13 cellular contexts compared by ENCODE assay signal in the genomic region with DNA sequence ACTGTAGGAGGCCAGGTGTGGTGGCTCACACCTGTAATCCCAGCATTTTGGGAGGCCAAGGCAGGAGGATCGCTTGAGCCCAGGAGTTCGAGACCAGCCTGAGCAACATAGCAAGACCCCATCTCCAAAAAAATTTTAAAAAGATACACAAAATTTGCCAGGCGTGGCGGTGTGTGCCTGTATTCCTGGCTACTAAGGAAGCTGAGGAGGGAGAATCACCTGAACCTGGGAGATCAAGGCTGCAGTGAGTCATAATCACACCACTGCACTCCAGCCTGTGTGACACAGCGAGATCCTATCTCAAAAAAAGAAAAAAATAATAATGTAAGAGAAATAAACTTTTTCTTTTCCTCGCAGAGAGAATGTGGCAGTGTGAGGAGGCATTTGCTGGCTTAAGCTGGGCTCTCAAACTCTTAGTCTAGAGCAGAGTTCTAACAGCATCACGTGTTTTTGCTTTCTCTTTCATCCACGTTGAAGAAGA. TPM values are rescaled to one million over a fixed set of nuclear protein-coding genes. Genes with fewer than 3 reads are reported as not detected.
DNase-seq lines count a peak whose midpoint lies in the region; ATAC-seq, FAIRE-seq and TF ChIP-seq lines count a peak whose summit lies in the region.
"Had no signal": no experiment of that assay in that cellular context is flagged by ENCODE, and none has a peak within 500 bp of the region (broad histone marks: within the 10 kb centered on the region; RNA-seq: fewer than 3 reads in every experiment).

No MANE protein-coding gene starts in this region.

- H3K36me3 Mint-ChIP-seq in activated B cell treated with CpG ODN at 0.5 μM for 24 hours (ENCODE audit: low read depth) = no peaks in the 10 kb centered on the region

- TF ChIP-seq CTCF in activated B cell treated with CpG ODN at 0.5 μM for 24 hours (IDR thresholded peaks at IDR 0.05) (no peak), bronchial epithelial cell (IDR thresholded peaks at IDR 0.05; ENCODE audit: insufficient read depth, low read length, severe bottlenecking) (no peak)

- no peak overlapping the region for H3K4me3 ChIP-seq in bronchial epithelial cell (ENCODE audit: low read depth, low read length)
- H3K4me3 ChIP-seq: A549 had no signal

- FAIRE-seq in bronchial epithelial cell (lab: Jason Lieb, UNC) = no peak
- FAIRE-seq: A549, urothelium cell line had no signal

- CTCF ChIA-PET in activated B cell treated with CpG ODN at 0.5 μM for 24 hours (lab: Charles Lee) = interaction anchor here (1.6 kb wide), 1 partner anchor 64 kb away, joined by 5 read pairs; a partner anchor contains a TSS

- no peaks in the 10 kb centered on the region for H3K27me3 ChIP-seq in bronchial epithelial cell (ENCODE audit: control insufficient read depth, insufficient read depth, low read length)

- H3K4me3 Mint-ChIP-seq in activated B cell treated with CpG ODN at 0.5 μM for 24 hours = no peak overlapping the region

- peak; percentile 57 for DNase-seq in activated T-cell treated with anti-CD3 and anti-CD28 coated beads, Interleukin-2, amount 50 U/mL, for 1 hour
- DNase-seq in activated T-cell treated with anti-CD3 and anti-CD28 coated beads for 4 hours (no peak), activated B cell treated with CpG ODN at 0.5 μM for 24 hours (no peak), bronchial epithelial cell (ENCODE audit: low read depth) (peak; percentile 15), D341Med (ENCODE audit: low spot score) (no peak), COR-L47 (lab: John Stamatoyannopoulos, UW) (no peak)
- peak in 5 of 6 experiments; percentile 33 to 57 (median 40) for DNase-seq in stimulated activated naive CD4-positive, alpha-beta T cell (lab: John Stamatoyannopoulos, UW)
- DNase-seq: DMS153, left colon, NCI-H2227 treated with DMSO at 0.1 percent for 48 hours had no signal

- no peaks in the 10 kb centered on the region for H3K36me3 ChIP-seq in bronchial epithelial cell (ENCODE audit: control insufficient read depth, insufficient read depth, low read length)

- H3K9me3 Mint-ChIP-seq in activated B cell treated with CpG ODN at 0.5 μM for 24 hours = peaks cover 3% of the 10 kb centered on the region

- ATAC-seq in activated B cell treated with CpG ODN at 0.5 μM for 24 hours (ENCODE audit: low read depth) (no peak), HG03175 (IDR thresholded peaks at IDR 0.05; ENCODE audit: unreplicated experiment) (no peak)
- ATAC-seq: A549, left colon had no signal

- H3K27ac Mint-ChIP-seq in activated B cell treated with CpG ODN at 0.5 μM for 24 hours = peak overlapping the region; percentile 98

- intact Hi-C loops in activated B cell treated with CpG ODN at 0.5 μM for 24 hours (cut with micrococcal nuclease) = loop anchor here (5.0 kb wide), 1 partner anchor 35 kb away; no protein-coding TSS in a partner anchor

- POLR2A ChIA-PET in activated B cell treated with CpG ODN at 0.5 μM for 24 hours (lab: Charles Lee) = interaction anchor here (0.9 to 3.3 kb wide), 7 partner anchors 8 to 121 kb away, joined by 3 to 36 read pairs (median 7); a partner anchor contains a TSS

- H3K27me3 Mint-ChIP-seq in activated B cell treated with CpG ODN at 0.5 μM for 24 hours = no peaks in the 10 kb centered on the region

- peaks cover 93% of the 10 kb centered on the region for H3K4me1 Mint-ChIP-seq in activated B cell treated with CpG ODN at 0.5 μM for 24 hours

RNA-seq across cellular contexts. Expression of a gene that starts 21.1 kb away (rescaled TPM):
- total RNA-seq in activated B cell treated with CpG ODN at 0.5 μM for 24 hours (not detected in 2 replicates), bronchial epithelial cell (not detected in 2 replicates)
- total RNA-seq: left colon had no signal

RNA-seq across cellular contexts. Expression of a gene that starts 41.4 kb away (rescaled TPM):
- total RNA-seq in activated B cell treated with CpG ODN at 0.5 μM for 24 hours (16.4 and 18.0 TPM in 2 replicates), bronchial epithelial cell (11.3 and 27.0 TPM in 2 replicates)

RNA-seq across cellular contexts. Expression of a gene that starts 52.9 kb away (rescaled TPM):
- 103 and 125 TPM in 2 replicates for total RNA-seq in activated B cell treated with CpG ODN at 0.5 μM for 24 hours
- total RNA-seq in bronchial epithelial cell = 11.3 and 12.4 TPM in 2 replicates

Comparison
In these comparisons a context has a peak if more than half of its experiments do, and no peak if none do; other contexts are left out.
1. DNase-seq: peak in activated T-cell treated with anti-CD3 and anti-CD28 coated beads, Interleukin-2, amount 50 U/mL, for 1 hour (single experiment), bronchial epithelial cell (single experiment) and stimulated activated naive CD4-positive, alpha-beta T cell (5 of 6); none in activated T-cell treated with anti-CD3 and anti-CD28 coated beads for 4 hours (single experiment), activated B cell treated with CpG ODN at 0.5 μM for 24 hours (single experiment), D341Med (single experiment) and COR-L47 (single experiment).